1 cellular context compared by ENCODE assay signal in genomic region chr21:41750532-41751151, GRCh38.
TF ChIP-seq lines count a peak whose summit lies in the region.

No MANE protein-coding gene starts in this region.

TF ChIP-seq in HepG2, 621 proteins besides CTCF, POLR2A, EP300 and RAD21 (continued from another document and continues in another):
- TF ChIP-seq ZNF562 (CRISPR knock-in tag; IDR thresholded peaks at IDR 0.05; ENCODE audit: borderline replicate concordance) (no peak), ZNF784 (CRISPR knock-in tag; IDR thresholded peaks at IDR 0.05; ENCODE audit: borderline replicate concordance) (no peak), EHMT2 (IDR thresholded peaks at IDR 0.05; ENCODE audit: borderline replicate concordance, low read depth, low read length) (no peak), HNRNPL (IDR thresholded peaks at IDR 0.05; ENCODE audit: low read depth, low read length) (no peak), TFAP4 (IDR thresholded peaks at IDR 0.05; ENCODE audit: borderline replicate concordance, low read depth) (peak; percentile 23; the same call in 1 of the 2 replicates), IKZF4 (CRISPR knock-in tag; IDR thresholded peaks at IDR 0.05; ENCODE audit: borderline replicate concordance, low read depth, not compliant biosample characterization) (no peak), SMAD1 (CRISPR knock-in tag; IDR thresholded peaks at IDR 0.05; ENCODE audit: borderline replicate concordance, low read depth) (no peak), AHR (CRISPR knock-in tag; IDR thresholded peaks at IDR 0.05) (no peak), KDM6A (CRISPR knock-in tag; IDR thresholded peaks at IDR 0.05; ENCODE audit: low read depth) (peak; percentile 77), NFIB (CRISPR knock-in tag; IDR thresholded peaks at IDR 0.05; ENCODE audit: borderline replicate concordance) (no peak), MED8 (CRISPR knock-in tag; IDR thresholded peaks at IDR 0.05; ENCODE audit: insufficient replicate concordance) (no peak), MEIS1 (CRISPR knock-in tag; IDR thresholded peaks at IDR 0.05; ENCODE audit: borderline replicate concordance) (peak; percentile 55; the same call in 1 of the 2 replicates), YY1 (IDR thresholded peaks at IDR 0.05; ENCODE audit: insufficient read depth, insufficient replicate concordance, low read depth, low read length) (no peak), ZBTB2 (CRISPR knock-in tag; IDR thresholded peaks at IDR 0.05; ENCODE audit: low read depth) (no peak), CHD2 (IDR thresholded peaks at IDR 0.05; ENCODE audit: low read depth, low read length) (no peak), GTF2F1 (IDR thresholded peaks at IDR 0.05; ENCODE audit: low read length) (no peak), MIER2 (CRISPR knock-in tag; IDR thresholded peaks at IDR 0.05) (no peak)
- TF ChIP-seq, protein P1, sequence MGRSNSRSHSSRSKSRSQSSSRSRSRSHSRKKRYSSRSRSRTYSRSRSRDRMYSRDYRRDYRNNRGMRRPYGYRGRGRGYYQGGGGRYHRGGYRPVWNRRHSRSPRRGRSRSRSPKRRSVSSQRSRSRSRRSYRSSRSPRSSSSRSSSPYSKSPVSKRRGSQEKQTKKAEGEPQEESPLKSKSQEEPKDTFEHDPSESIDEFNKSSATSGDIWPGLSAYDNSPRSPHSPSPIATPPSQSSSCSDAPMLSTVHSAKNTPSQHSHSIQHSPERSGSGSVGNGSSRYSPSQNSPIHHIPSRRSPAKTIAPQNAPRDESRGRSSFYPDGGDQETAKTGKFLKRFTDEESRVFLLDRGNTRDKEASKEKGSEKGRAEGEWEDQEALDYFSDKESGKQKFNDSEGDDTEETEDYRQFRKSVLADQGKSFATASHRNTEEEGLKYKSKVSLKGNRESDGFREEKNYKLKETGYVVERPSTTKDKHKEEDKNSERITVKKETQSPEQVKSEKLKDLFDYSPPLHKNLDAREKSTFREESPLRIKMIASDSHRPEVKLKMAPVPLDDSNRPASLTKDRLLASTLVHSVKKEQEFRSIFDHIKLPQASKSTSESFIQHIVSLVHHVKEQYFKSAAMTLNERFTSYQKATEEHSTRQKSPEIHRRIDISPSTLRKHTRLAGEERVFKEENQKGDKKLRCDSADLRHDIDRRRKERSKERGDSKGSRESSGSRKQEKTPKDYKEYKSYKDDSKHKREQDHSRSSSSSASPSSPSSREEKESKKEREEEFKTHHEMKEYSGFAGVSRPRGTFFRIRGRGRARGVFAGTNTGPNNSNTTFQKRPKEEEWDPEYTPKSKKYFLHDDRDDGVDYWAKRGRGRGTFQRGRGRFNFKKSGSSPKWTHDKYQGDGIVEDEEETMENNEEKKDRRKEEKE (IDR thresholded peaks at IDR 0.05): no peak
- TF ChIP-seq, protein P2, sequence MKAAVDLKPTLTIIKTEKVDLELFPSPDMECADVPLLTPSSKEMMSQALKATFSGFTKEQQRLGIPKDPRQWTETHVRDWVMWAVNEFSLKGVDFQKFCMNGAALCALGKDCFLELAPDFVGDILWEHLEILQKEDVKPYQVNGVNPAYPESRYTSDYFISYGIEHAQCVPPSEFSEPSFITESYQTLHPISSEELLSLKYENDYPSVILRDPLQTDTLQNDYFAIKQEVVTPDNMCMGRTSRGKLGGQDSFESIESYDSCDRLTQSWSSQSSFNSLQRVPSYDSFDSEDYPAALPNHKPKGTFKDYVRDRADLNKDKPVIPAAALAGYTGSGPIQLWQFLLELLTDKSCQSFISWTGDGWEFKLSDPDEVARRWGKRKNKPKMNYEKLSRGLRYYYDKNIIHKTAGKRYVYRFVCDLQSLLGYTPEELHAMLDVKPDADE (CRISPR knock-in tag; IDR thresholded peaks at IDR 0.05): no peak
- TF ChIP-seq, protein P3, sequence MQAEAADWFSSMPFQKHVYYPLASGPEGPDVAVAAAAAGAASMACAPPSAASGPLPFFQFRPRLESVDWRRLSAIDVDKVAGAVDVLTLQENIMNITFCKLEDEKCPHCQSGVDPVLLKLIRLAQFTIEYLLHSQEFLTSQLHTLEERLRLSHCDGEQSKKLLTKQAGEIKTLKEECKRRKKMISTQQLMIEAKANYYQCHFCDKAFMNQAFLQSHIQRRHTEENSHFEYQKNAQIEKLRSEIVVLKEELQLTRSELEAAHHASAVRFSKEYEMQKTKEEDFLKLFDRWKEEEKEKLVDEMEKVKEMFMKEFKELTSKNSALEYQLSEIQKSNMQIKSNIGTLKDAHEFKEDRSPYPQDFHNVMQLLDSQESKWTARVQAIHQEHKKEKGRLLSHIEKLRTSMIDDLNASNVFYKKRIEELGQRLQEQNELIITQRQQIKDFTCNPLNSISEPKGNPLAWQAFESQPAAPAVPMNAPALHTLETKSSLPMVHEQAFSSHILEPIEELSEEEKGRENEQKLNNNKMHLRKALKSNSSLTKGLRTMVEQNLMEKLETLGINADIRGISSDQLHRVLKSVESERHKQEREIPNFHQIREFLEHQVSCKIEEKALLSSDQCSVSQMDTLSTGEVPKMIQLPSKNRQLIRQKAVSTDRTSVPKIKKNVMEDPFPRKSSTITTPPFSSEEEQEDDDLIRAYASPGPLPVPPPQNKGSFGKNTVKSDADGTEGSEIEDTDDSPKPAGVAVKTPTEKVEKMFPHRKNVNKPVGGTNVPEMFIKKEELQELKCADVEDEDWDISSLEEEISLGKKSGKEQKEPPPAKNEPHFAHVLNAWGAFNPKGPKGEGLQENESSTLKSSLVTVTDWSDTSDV (CRISPR knock-in tag; IDR thresholded peaks at IDR 0.05): no peak
- TF ChIP-seq, protein P4, sequence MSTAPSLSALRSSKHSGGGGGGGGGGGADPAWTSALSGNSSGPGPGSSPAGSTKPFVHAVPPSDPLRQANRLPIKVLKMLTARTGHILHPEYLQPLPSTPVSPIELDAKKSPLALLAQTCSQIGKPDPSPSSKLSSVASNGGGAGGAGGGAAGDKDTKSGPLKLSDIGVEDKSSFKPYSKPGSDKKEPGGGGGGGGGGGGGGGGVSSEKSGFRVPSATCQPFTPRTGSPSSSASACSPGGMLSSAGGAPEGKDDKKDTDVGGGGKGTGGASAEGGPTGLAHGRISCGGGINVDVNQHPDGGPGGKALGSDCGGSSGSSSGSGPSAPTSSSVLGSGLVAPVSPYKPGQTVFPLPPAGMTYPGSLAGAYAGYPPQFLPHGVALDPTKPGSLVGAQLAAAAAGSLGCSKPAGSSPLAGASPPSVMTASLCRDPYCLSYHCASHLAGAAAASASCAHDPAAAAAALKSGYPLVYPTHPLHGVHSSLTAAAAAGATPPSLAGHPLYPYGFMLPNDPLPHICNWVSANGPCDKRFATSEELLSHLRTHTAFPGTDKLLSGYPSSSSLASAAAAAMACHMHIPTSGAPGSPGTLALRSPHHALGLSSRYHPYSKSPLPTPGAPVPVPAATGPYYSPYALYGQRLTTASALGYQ (CRISPR knock-in tag; IDR thresholded peaks at IDR 0.05): no peak
- TF ChIP-seq, protein P5, sequence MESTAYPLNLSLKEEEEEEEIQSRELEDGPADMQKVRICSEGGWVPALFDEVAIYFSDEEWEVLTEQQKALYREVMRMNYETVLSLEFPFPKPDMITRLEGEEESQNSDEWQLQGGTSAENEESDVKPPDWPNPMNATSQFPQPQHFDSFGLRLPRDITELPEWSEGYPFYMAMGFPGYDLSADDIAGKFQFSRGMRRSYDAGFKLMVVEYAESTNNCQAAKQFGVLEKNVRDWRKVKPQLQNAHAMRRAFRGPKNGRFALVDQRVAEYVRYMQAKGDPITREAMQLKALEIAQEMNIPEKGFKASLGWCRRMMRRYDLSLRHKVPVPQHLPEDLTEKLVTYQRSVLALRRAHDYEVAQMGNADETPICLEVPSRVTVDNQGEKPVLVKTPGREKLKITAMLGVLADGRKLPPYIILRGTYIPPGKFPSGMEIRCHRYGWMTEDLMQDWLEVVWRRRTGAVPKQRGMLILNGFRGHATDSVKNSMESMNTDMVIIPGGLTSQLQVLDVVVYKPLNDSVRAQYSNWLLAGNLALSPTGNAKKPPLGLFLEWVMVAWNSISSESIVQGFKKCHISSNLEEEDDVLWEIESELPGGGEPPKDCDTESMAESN (CRISPR knock-in tag; conservative IDR thresholded peaks at IDR 0.05): no peak
- TF ChIP-seq, protein P6, sequence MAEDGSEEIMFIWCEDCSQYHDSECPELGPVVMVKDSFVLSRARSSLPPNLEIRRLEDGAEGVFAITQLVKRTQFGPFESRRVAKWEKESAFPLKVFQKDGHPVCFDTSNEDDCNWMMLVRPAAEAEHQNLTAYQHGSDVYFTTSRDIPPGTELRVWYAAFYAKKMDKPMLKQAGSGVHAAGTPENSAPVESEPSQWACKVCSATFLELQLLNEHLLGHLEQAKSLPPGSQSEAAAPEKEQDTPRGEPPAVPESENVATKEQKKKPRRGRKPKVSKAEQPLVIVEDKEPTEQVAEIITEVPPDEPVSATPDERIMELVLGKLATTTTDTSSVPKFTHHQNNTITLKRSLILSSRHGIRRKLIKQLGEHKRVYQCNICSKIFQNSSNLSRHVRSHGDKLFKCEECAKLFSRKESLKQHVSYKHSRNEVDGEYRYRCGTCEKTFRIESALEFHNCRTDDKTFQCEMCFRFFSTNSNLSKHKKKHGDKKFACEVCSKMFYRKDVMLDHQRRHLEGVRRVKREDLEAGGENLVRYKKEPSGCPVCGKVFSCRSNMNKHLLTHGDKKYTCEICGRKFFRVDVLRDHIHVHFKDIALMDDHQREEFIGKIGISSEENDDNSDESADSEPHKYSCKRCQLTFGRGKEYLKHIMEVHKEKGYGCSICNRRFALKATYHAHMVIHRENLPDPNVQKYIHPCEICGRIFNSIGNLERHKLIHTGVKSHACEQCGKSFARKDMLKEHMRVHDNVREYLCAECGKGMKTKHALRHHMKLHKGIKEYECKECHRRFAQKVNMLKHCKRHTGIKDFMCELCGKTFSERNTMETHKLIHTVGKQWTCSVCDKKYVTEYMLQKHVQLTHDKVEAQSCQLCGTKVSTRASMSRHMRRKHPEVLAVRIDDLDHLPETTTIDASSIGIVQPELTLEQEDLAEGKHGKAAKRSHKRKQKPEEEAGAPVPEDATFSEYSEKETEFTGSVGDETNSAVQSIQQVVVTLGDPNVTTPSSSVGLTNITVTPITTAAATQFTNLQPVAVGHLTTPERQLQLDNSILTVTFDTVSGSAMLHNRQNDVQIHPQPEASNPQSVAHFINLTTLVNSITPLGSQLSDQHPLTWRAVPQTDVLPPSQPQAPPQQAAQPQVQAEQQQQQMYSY (CRISPR knock-in tag; IDR thresholded peaks at IDR 0.05): no peak
- TF ChIP-seq, protein P7, sequence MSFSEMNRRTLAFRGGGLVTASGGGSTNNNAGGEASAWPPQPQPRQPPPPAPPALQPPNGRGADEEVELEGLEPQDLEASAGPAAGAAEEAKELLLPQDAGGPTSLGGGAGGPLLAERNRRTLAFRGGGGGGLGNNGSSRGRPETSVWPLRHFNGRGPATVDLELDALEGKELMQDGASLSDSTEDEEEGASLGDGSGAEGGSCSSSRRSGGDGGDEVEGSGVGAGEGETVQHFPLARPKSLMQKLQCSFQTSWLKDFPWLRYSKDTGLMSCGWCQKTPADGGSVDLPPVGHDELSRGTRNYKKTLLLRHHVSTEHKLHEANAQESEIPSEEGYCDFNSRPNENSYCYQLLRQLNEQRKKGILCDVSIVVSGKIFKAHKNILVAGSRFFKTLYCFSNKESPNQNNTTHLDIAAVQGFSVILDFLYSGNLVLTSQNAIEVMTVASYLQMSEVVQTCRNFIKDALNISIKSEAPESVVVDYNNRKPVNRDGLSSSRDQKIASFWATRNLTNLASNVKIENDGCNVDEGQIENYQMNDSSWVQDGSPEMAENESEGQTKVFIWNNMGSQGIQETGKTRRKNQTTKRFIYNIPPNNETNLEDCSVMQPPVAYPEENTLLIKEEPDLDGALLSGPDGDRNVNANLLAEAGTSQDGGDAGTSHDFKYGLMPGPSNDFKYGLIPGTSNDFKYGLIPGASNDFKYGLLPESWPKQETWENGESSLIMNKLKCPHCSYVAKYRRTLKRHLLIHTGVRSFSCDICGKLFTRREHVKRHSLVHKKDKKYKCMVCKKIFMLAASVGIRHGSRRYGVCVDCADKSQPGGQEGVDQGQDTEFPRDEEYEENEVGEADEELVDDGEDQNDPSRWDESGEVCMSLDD (CRISPR knock-in tag; IDR thresholded peaks at IDR 0.05; ENCODE audit: borderline replicate concordance): no peak
